Comparison of ENCODE assay signal across 8 cellular contexts in genomic region chr2:157628532-157629415, GRCh38.
DNase-seq lines count a peak whose midpoint lies in the region; ATAC-seq and TF ChIP-seq lines count a peak whose summit lies in the region.

Gene ACVR1C, minus strand, starts transcription at chr2:157628864. Its CDS starts 220 bp downstream, at chr2:157628644.

- TF ChIP-seq CTCF in choroid plexus epithelial cell (conservative IDR thresholded peaks at IDR 0.05; ENCODE audit: low read depth, low read length) = peak; percentile 59

- peak within 1 kb of the TSS; percentile 52 for H3K4me3 ChIP-seq in choroid plexus epithelial cell (ENCODE audit: low read depth, low read length)

- DNase-seq in NK-92 treated with Interleukin-12 subunit alpha and Interleukin-12 subunit beta, amount 100 ng/mL, for 24 hours (lab: John Stamatoyannopoulos, UW) = peak; percentile 39
- DNase-seq in NK-92 (lab: John Stamatoyannopoulos, UW; ENCODE audit: unreplicated experiment) (no peak), NCI-H2081 (lab: John Stamatoyannopoulos, UW) (peak; percentile 74 to 84), choroid plexus epithelial cell (ENCODE audit: low read depth) (peak; percentile 40), kidney tubule cell (ENCODE audit: low spot score) (peak; percentile 88)
- peak; percentile 54 for DNase-seq in activated CD4-positive, alpha-beta T cell treated with anti-CD3 and anti-CD28 coated beads for 1 hour
- peak; percentile 25 to 56 for DNase-seq in stimulated activated CD4-positive, alpha-beta T cell treated with anti-CD3 and anti-CD28 coated beads, Interleukin-15, amount 100 ng/mL, for 48 hours (ENCODE audit: low read depth in 2 of 2)

- ATAC-seq in HG02943 (IDR thresholded peaks at IDR 0.05; ENCODE audit: low read depth, unreplicated experiment) = peak; percentile 82
